ENCODE assay signal across 8 cellular contexts in genomic region chr14:21097616-21098133, GRCh38.
A peak's percentile ranks its signal among the peaks of the same experiment; 100 is the strongest.
DNase-seq lines count a peak whose midpoint lies in the region; TF ChIP-seq lines count a peak whose summit lies in the region.

No MANE protein-coding gene starts in this region.

- H3K36me3 ChIP-seq in neuron (ENCODE audit: insufficient read depth, low read length): peaks cover 8% of the 10 kb centered on the region

- H3K4me3 ChIP-seq in neuron (ENCODE audit: low read length): peak overlapping the region; percentile 71

- TF ChIP-seq CTCF in GM13976 (IDR thresholded peaks at IDR 0.05; ENCODE audit: borderline replicate concordance, control extremely low read depth, extremely low read depth, insufficient read depth, missing control alignments): no peak

- peak overlapping the region; percentile 81 for H3K27ac ChIP-seq in epithelial cell of prostate

- no peaks in the 10 kb centered on the region for H3K9me3 ChIP-seq in neuron (ENCODE audit: low read length)

- DNase-seq in COLO668 (lab: John Stamatoyannopoulos, UW; ENCODE audit: unreplicated experiment) (peak; percentile 46), NCI-H69 (lab: John Stamatoyannopoulos, UW) (peak; percentile 57), epithelial cell of prostate (ENCODE audit: low read depth, low spot score) (no peak), GM13976 (ENCODE audit: low spot score) (no peak), GM03348 (ENCODE audit: low spot score) (no peak), NCI-H510A treated with DMSO at 0.1 percent for 48 hours (lab: John Stamatoyannopoulos, UW) (no peak)
- DNase-seq in central memory CD4-positive, alpha-beta T cell: no peak

- H3K4me1 ChIP-seq in neuron (ENCODE audit: insufficient read depth, low read length): peaks cover 55% of the 10 kb centered on the region

- in situ Hi-C loops in GM13976 (cut with MboI; ENCODE audit: low sequenced_read_pairs, unreplicated experiment): loop anchor here (10.0 kb wide), 1 partner anchor 83 kb away; no protein-coding TSS in a partner anchor

- H2AFZ ChIP-seq in neuron (ENCODE audit: low read depth, low read length): no peak overlapping the region

- H3K27me3 ChIP-seq in neuron (ENCODE audit: insufficient read depth, low read length): no peaks in the 10 kb centered on the region

Comparison
In these comparisons a context has a peak if more than half of its experiments do, and no peak if none do; other contexts are left out.
1. DNase-seq: peak in COLO668 (single experiment) and NCI-H69 (single experiment); none in epithelial cell of prostate (single experiment), GM13976 (single experiment), GM03348 (single experiment), central memory CD4-positive, alpha-beta T cell (single experiment) and NCI-H510A treated with DMSO at 0.1 percent for 48 hours (single experiment).